ENCODE assay signal across 23 cellular contexts in genomic region chr15:101852356-101852755, GRCh38.
"Had no signal": no experiment of that assay in that cellular context is flagged by ENCODE, and none has a peak within 500 bp of the region (broad histone marks: within the 10 kb centered on the region; RNA-seq: fewer than 3 reads in every experiment).

No MANE protein-coding gene starts in this region.

- H3K27me3 ChIP-seq: ovary, testis, tibial artery had no signal

- H3K36me3 ChIP-seq: lower lobe of right lung, ovary, spleen, tibial artery had no signal

- H3K27ac ChIP-seq: dorsolateral prefrontal cortex, lower lobe of right lung, ovary, psoas muscle, skin epidermis, spleen, testis, tibial artery had no signal

- DNase-seq: cortex of kidney; dorsolateral prefrontal cortex; effector CD4-positive, alpha-beta T cell; hypothalamus; immature natural killer cell; islet precursor cell; kidney glomerular epithelial cell; left ventricle myocardium superior; lower lobe of right lung; natural killer cell; occipital lobe; ovary; posterior cingulate gyrus; psoas muscle; right cardiac atrium; spleen; stimulated activated CD4-positive, alpha-beta T cell treated with anti-CD3 and anti-CD28 coated beads, Interleukin-4, amount 100 ng/mL, for 4 hours; stimulated activated naive CD8-positive, alpha-beta T cell treated with anti-CD3 and anti-CD28 coated beads, Interleukin-15, Interleukin-2, amounts not matched to agents 100 U/mL and 50 U/mL, for 24 hours; substantia nigra; testis; tibial artery had no signal

- H3K4me3 ChIP-seq: dorsolateral prefrontal cortex, lower lobe of right lung, ovary, psoas muscle, skin epidermis, spleen, testis, tibial artery had no signal

- ATAC-seq: left ventricle myocardium superior; lower lobe of right lung; natural killer cell; psoas muscle; right cardiac atrium; stimulated activated memory B cell treated with anti-CD40 and anti-IgM and Interleukin-4, amounts not matched to agents 10 μg/mL and 1 μg/mL and 100 μg/mL, for 72 hours; stimulated activated naive CD8-positive, alpha-beta T cell treated with anti-CD3 and anti-CD28 coated beads, Interleukin-15, Interleukin-2, amounts not matched to agents 100 U/mL and 50 U/mL, for 24 hours had no signal
